Comparison of ENCODE assay signal across 17 cellular contexts in genomic region chr1:207847116-207847515, GRCh38.
DNase-seq lines count a peak whose midpoint lies in the region; ATAC-seq and TF ChIP-seq lines count a peak whose summit lies in the region.
"Had no signal": no experiment of that assay in that cellular context is flagged by ENCODE, and none has a peak within 500 bp of the region (broad histone marks: within the 10 kb centered on the region; RNA-seq: fewer than 3 reads in every experiment).

No MANE protein-coding gene starts in this region.

- peak; percentile 26 for DNase-seq in HT1080 (ENCODE audit: low read depth)
- peak; percentile 39 for DNase-seq in astrocyte of the cerebellum (ENCODE audit: low read depth)
- DNase-seq in foreskin keratinocyte, result peak; percentile 91 to 97
- peak in 1 of 2 donors; percentile 10 for DNase-seq in tibial artery
- DNase-seq in HAP-1 (ENCODE audit: low spot score in 2 of 2), result no peak
- DNase-seq in NCI-H526 (lab: John Stamatoyannopoulos, UW), result no peak
- DNase-seq in NCI-H69 (lab: John Stamatoyannopoulos, UW), result no peak
- DNase-seq: activated effector memory CD4-positive, alpha-beta T cell treated with Interleukin-2 at 50 U/mL for 16 hours; hippocampal formation; MG63; mucosa of descending colon; NCI-H1694; NCI-H345; right cardiac atrium; SIG-M5; stimulated activated CD4-positive, alpha-beta T cell treated with anti-CD3 and anti-CD28 coated beads, Interleukin-2, amount 100 ng/mL, for 48 hours; substantia nigra had no signal

- H3K4me1 ChIP-seq in foreskin keratinocyte, result peaks cover 40% of the 10 kb centered on the region
- peaks cover 0 to 76% (median 45%) of the 10 kb centered on the region in 4 donors for H3K4me1 ChIP-seq in tibial artery
- H3K4me1 ChIP-seq in HAP-1, result no peaks in the 10 kb centered on the region

- H3K36me3 ChIP-seq in tibial artery, result no peaks in the 10 kb centered on the region
- H3K36me3 ChIP-seq in HAP-1 (replicated peaks), result peaks cover 19% of the 10 kb centered on the region

- H3K4me3 ChIP-seq in astrocyte of the cerebellum (ENCODE audit: low read depth, low read length), result no peak overlapping the region
- no peak overlapping the region for H3K4me3 ChIP-seq in tibial artery
- no peak overlapping the region for H3K4me3 ChIP-seq in HAP-1
- H3K4me3 ChIP-seq: MG63, mucosa of descending colon had no signal

- no peaks in the 10 kb centered on the region for H3K9me3 ChIP-seq in tibial artery
- H3K9me3 ChIP-seq in HAP-1, result no peaks in the 10 kb centered on the region
- H3K9me3 ChIP-seq: MG63, mucosa of descending colon had no signal

- peak overlapping the region; percentile 55 for H3K27ac ChIP-seq in foreskin keratinocyte
- H3K27ac ChIP-seq in tibial artery, result peak overlapping the region; percentile 38 to 48

- peak; percentile 73 for ATAC-seq in foreskin keratinocyte
- ATAC-seq: mucosa of descending colon, right cardiac atrium had no signal

- intact Hi-C loops in tibial artery (cut with DNase I; ENCODE audit: low total_unique reads), result no loop called here

- TF ChIP-seq CTCF in astrocyte of the cerebellum (IDR thresholded peaks at IDR 0.05; ENCODE audit: low read depth, low read length, missing control alignments) (no peak), foreskin keratinocyte (conservative IDR thresholded peaks at IDR 0.05) (no peak), tibial artery (IDR thresholded peaks at IDR 0.05) (no peak)

- in situ Hi-C loops in astrocyte of the cerebellum (cut with HindIII; ENCODE audit: low sequenced_read_pairs), result no loop called here
- in situ Hi-C loops in HAP-1 (cut with MboI; ENCODE audit: low sequenced_read_pairs), result no loop called here

- H3K27me3 ChIP-seq in foreskin keratinocyte (no peaks in the 10 kb centered on the region), tibial artery (no peaks in the 10 kb centered on the region), HAP-1 (ENCODE audit: low read depth) (no peaks in the 10 kb centered on the region)
- H3K27me3 ChIP-seq: MG63 had no signal

Comparison
In these comparisons a context has a peak if more than half of its experiments do, and no peak if none do; other contexts are left out.
1. DNase-seq: peak in HT1080 (single experiment), astrocyte of the cerebellum (single experiment) and foreskin keratinocyte (2 of 2); none in HAP-1 (0 of 2), NCI-H526 (0 of 2) and NCI-H69 (single experiment).